In genomic region chr12:6226002-6226700, GRCh38 we compare ENCODE assay signal across 1 cellular context.
TF ChIP-seq lines count a peak whose summit lies in the region.

No MANE protein-coding gene starts in this region.

TF ChIP-seq in HepG2, 621 proteins besides CTCF, POLR2A, EP300 and RAD21 (continued from another document and continues in another):
- TF ChIP-seq ZNF142 (CRISPR knock-in tag; IDR thresholded peaks at IDR 0.05) (no peak), AGO2 (optimal IDR thresholded peaks at IDR 0.05; ENCODE audit: low read depth, low read length) (no peak), ZNF446 (CRISPR knock-in tag; IDR thresholded peaks at IDR 0.05) (no peak), FOXO1 (CRISPR knock-in tag; IDR thresholded peaks at IDR 0.05) (peak; percentile 37; the same call in 1 of the 2 replicates), GMEB1 (CRISPR knock-in tag; IDR thresholded peaks at IDR 0.05; ENCODE audit: borderline replicate concordance) (no peak), ATF5 (CRISPR knock-in tag; IDR thresholded peaks at IDR 0.05; ENCODE audit: low read depth) (no peak), ZNF883 (CRISPR knock-in tag; IDR thresholded peaks at IDR 0.05; ENCODE audit: not compliant biosample characterization) (no peak), ZNF407 (CRISPR knock-in tag; IDR thresholded peaks at IDR 0.05; ENCODE audit: not compliant biosample characterization) (no peak), NONO (IDR thresholded peaks at IDR 0.05) (no peak), NONO (CRISPR knock-in tag; conservative IDR thresholded peaks at IDR 0.05) (no peak), JUND (CRISPR knock-in tag; IDR thresholded peaks at IDR 0.05) (no peak), NFATC3 (CRISPR knock-in tag; IDR thresholded peaks at IDR 0.05) (no peak), POLR2G (IDR thresholded peaks at IDR 0.05; ENCODE audit: low read depth, low read length) (peak; percentile 62), ZNF800 (CRISPR knock-in tag; IDR thresholded peaks at IDR 0.05) (peak; percentile 72; the same call in 1 of the 2 replicates), MAFK (conservative IDR thresholded peaks at IDR 0.05 in 1 of 2, IDR thresholded peaks at IDR 0.05 in 1 of 2; ENCODE audit: low read length in 2 of 2) (no peak), HNF4G (IDR thresholded peaks at IDR 0.05; ENCODE audit: borderline replicate concordance, low read depth, low read length) (peak; percentile 85), HNF4G (CRISPR knock-in tag; IDR thresholded peaks at IDR 0.05; ENCODE audit: borderline replicate concordance, low read depth) (no peak; the same call in 1 of the 2 replicates), TFE3 (CRISPR knock-in tag; IDR thresholded peaks at IDR 0.05) (no peak), ZNF337 (CRISPR knock-in tag; IDR thresholded peaks at IDR 0.05; ENCODE audit: borderline replicate concordance, low read depth) (no peak), MAF1 (CRISPR knock-in tag; IDR thresholded peaks at IDR 0.05; ENCODE audit: borderline replicate concordance) (no peak), RCOR2 (CRISPR knock-in tag; IDR thresholded peaks at IDR 0.05) (0 out of 2 replicates have a peak, but pooled peaks have one; percentile 46), ZGPAT (CRISPR knock-in tag; IDR thresholded peaks at IDR 0.05) (0 out of 2 replicates have a peak, but pooled peaks have one; percentile 24), SCMH1 (CRISPR knock-in tag; IDR thresholded peaks at IDR 0.05; ENCODE audit: borderline replicate concordance) (no peak), NPAS2 (CRISPR knock-in tag; IDR thresholded peaks at IDR 0.05; ENCODE audit: borderline replicate concordance) (no peak), SETDB1 (CRISPR knock-in tag; IDR thresholded peaks at IDR 0.05; ENCODE audit: borderline replicate concordance) (no peak), AGO1 (IDR thresholded peaks at IDR 0.05; ENCODE audit: low read depth, low read length, poor library complexity, severe bottlenecking) (no peak), MAZ (IDR thresholded peaks at IDR 0.05; ENCODE audit: borderline replicate concordance, low read depth, low read length) (no peak), MAZ (CRISPR knock-in tag; IDR thresholded peaks at IDR 0.05; ENCODE audit: low read depth) (no peak), ZNF33A (CRISPR knock-in tag; IDR thresholded peaks at IDR 0.05; ENCODE audit: borderline replicate concordance) (no peak; the same call in 1 of the 2 replicates)
